Comparison of ENCODE assay signal across 15 cellular contexts in the genomic region with DNA sequence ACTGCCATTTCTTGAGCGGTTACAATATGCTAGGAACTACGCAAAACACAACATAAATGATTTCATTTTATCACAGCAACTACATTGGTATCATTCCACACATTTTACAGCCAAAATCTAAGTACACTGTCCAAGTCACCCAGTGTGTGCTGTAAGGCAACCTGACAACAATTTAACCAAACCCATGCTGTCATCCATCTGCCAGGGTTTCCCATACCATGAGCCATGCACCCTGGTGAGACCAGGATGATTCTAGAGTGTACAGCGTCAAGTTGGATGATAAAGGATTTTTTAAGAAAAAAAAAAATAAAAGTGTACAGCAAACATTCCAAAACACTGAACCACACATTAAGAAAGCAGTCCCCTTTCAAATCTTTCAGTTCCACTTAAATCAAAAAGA. TPM values are rescaled to one million over a fixed set of nuclear protein-coding genes. Genes with fewer than 3 reads are reported as not detected.
DNase-seq lines count a peak whose midpoint lies in the region; ATAC-seq and TF ChIP-seq lines count a peak whose summit lies in the region.
"Had no signal": no experiment of that assay in that cellular context is flagged by ENCODE, and none has a peak within 500 bp of the region (broad histone marks: within the 10 kb centered on the region; RNA-seq: fewer than 3 reads in every experiment).

No MANE protein-coding gene starts in this region.

- intact Hi-C loops in OCI-LY7 (cut with micrococcal nuclease; ENCODE audit: unreplicated experiment), result no loop called here
- intact Hi-C loops in activated CD4-positive, alpha-beta T cell treated with anti-CD3 and anti-CD28 coated beads, Interleukin-2, amount 10 ng/mL, durations not matched to agents 24 days and 14 days (cut with micrococcal nuclease), result no loop called here

- H3K9me2 ChIP-seq in OCI-LY7 (ENCODE audit: insufficient read depth, low read length), result no peaks in the 10 kb centered on the region

- no peak overlapping the region for H2AFZ ChIP-seq in OCI-LY7 (ENCODE audit: low read length)

- H3K4me2 ChIP-seq in OCI-LY7 (ENCODE audit: low read length), result peak overlapping the region; percentile 29; the same call in 1 of the 2 replicates
- H3K4me2 ChIP-seq: KMS-11 had no signal

- H3K36me3 ChIP-seq in OCI-LY7 (ENCODE audit: insufficient read depth, low read length), result peaks cover 73% of the 10 kb centered on the region

- H3K9me3 ChIP-seq in OCI-LY7 (ENCODE audit: low read length), result no peaks in the 10 kb centered on the region

- no TSS peak for BruUV-seq in OCI-LY7 (replicated peaks; lab: Mats Ljungman, UMichigan)

- no peaks in the 10 kb centered on the region for H3K9me3 Mint-ChIP-seq in chondrocyte (ENCODE audit: low read depth)
- no peaks in the 10 kb centered on the region for H3K9me3 Mint-ChIP-seq in stimulated activated memory B cell treated with anti-CD40 and anti-IgM and Interleukin-4, amounts not matched to agents 10 μg/mL and 1 μg/mL and 100 μg/mL, for 72 hours
- H3K9me3 Mint-ChIP-seq in activated CD4-positive, alpha-beta T cell treated with anti-CD3 and anti-CD28 coated beads, Interleukin-2, amount 10 ng/mL, durations not matched to agents 24 days and 14 days, result no peaks in the 10 kb centered on the region
- H3K9me3 Mint-ChIP-seq: CD4-positive, CD25-positive, alpha-beta regulatory T cell had no signal

- in situ Hi-C loops in G401 (cut with HindIII; ENCODE audit: low sequenced_read_pairs), result no loop called here

- CTCF ChIA-PET in OCI-LY7 (lab: Charles Lee; ENCODE audit: unreplicated experiment), result no interaction called here

- H3K79me2 ChIP-seq in OCI-LY7 (ENCODE audit: insufficient read depth, low read depth, low read length), result peaks cover 98% of the 10 kb centered on the region

- H3K4me3 ChIP-seq in OCI-LY7 (ENCODE audit: low read depth, low read length, poor library complexity, severe bottlenecking), result no peak overlapping the region

- H4K20me1 ChIP-seq in OCI-LY7 (ENCODE audit: insufficient read depth, low read length), result peaks cover 48% of the 10 kb centered on the region

- peak overlapping the region; percentile 3 for H3K27ac ChIP-seq in OCI-LY7 (ENCODE audit: low read depth, low read length, poor library complexity, severe bottlenecking)
- H3K27ac ChIP-seq: KMS-11 had no signal

- no peak for TF ChIP-seq CTCF in OCI-LY7 (conservative IDR thresholded peaks at IDR 0.05; ENCODE audit: low read length)
- TF ChIP-seq CTCF in chondrocyte (IDR thresholded peaks at IDR 0.05), result no peak

- POLR2A ChIA-PET in OCI-LY7 (lab: Charles Lee), result interaction anchor here (0.6 to 1.0 kb wide), 2 partner anchors 9 to 30 kb away, joined by 3 to 5 read pairs; no protein-coding TSS in a partner anchor

- H3K4me1 ChIP-seq in OCI-LY7 (ENCODE audit: insufficient read depth, low read length, poor library complexity, severe bottlenecking), result peaks cover 73% of the 10 kb centered on the region

- H3K27ac Mint-ChIP-seq in chondrocyte (ENCODE audit: unreplicated experiment), result peak overlapping the region; percentile 85
- H3K27ac Mint-ChIP-seq in stimulated activated memory B cell treated with anti-CD40 and anti-IgM and Interleukin-4, amounts not matched to agents 10 μg/mL and 1 μg/mL and 100 μg/mL, for 72 hours, result peak overlapping the region; percentile 73
- H3K27ac Mint-ChIP-seq in activated CD4-positive, alpha-beta T cell treated with anti-CD3 and anti-CD28 coated beads, Interleukin-2, amount 10 ng/mL, durations not matched to agents 24 days and 14 days, result no peak overlapping the region
- H3K27ac Mint-ChIP-seq: CD4-positive, CD25-positive, alpha-beta regulatory T cell had no signal

- DNase-seq in G401 (ENCODE audit: low spot score), result peak; percentile 62
- no peak for DNase-seq in OCI-LY7 (ENCODE audit: low spot score)
- DNase-seq in chondrocyte (ENCODE audit: low spot score), result no peak
- DNase-seq in NCI-H1694 (lab: John Stamatoyannopoulos, UW), result no peak
- DNase-seq in activated CD4-positive, alpha-beta T cell treated with anti-CD3 and anti-CD28 coated beads, Interleukin-2, amount 10 ng/mL, durations not matched to agents 24 days and 14 days, result no peak
- no peak for DNase-seq in NCI-H526 (lab: John Stamatoyannopoulos, UW)
- DNase-seq: CD4-positive, CD25-positive, alpha-beta regulatory T cell; GF-D8; MM.1S; NCI-H1105; NCI-H187 treated with DMSO at 0.1 percent for 48 hours; NCI-H510A had no signal

- no peak overlapping the region for H3K4me3 Mint-ChIP-seq in chondrocyte (ENCODE audit: unreplicated experiment)
- H3K4me3 Mint-ChIP-seq in stimulated activated memory B cell treated with anti-CD40 and anti-IgM and Interleukin-4, amounts not matched to agents 10 μg/mL and 1 μg/mL and 100 μg/mL, for 72 hours, result peak overlapping the region; percentile 50
- no peak overlapping the region for H3K4me3 Mint-ChIP-seq in activated CD4-positive, alpha-beta T cell treated with anti-CD3 and anti-CD28 coated beads, Interleukin-2, amount 10 ng/mL, durations not matched to agents 24 days and 14 days
- H3K4me3 Mint-ChIP-seq: CD4-positive, CD25-positive, alpha-beta regulatory T cell had no signal

- no peaks in the 10 kb centered on the region for H3K27me3 Mint-ChIP-seq in chondrocyte (ENCODE audit: low read depth)
- no peaks in the 10 kb centered on the region for H3K27me3 Mint-ChIP-seq in stimulated activated memory B cell treated with anti-CD40 and anti-IgM and Interleukin-4, amounts not matched to agents 10 μg/mL and 1 μg/mL and 100 μg/mL, for 72 hours
- no peaks in the 10 kb centered on the region for H3K27me3 Mint-ChIP-seq in activated CD4-positive, alpha-beta T cell treated with anti-CD3 and anti-CD28 coated beads, Interleukin-2, amount 10 ng/mL, durations not matched to agents 24 days and 14 days
- H3K27me3 Mint-ChIP-seq: CD4-positive, CD25-positive, alpha-beta regulatory T cell had no signal

- H3K36me3 Mint-ChIP-seq in chondrocyte (ENCODE audit: low read depth), result no peaks in the 10 kb centered on the region
- peaks cover 22% of the 10 kb centered on the region for H3K36me3 Mint-ChIP-seq in stimulated activated memory B cell treated with anti-CD40 and anti-IgM and Interleukin-4, amounts not matched to agents 10 μg/mL and 1 μg/mL and 100 μg/mL, for 72 hours
- no peaks in the 10 kb centered on the region for H3K36me3 Mint-ChIP-seq in activated CD4-positive, alpha-beta T cell treated with anti-CD3 and anti-CD28 coated beads, Interleukin-2, amount 10 ng/mL, durations not matched to agents 24 days and 14 days (ENCODE audit: low read depth)

- peaks cover 74% of the 10 kb centered on the region for H3K4me1 Mint-ChIP-seq in chondrocyte (ENCODE audit: low read depth)
- peaks cover 75% of the 10 kb centered on the region for H3K4me1 Mint-ChIP-seq in stimulated activated memory B cell treated with anti-CD40 and anti-IgM and Interleukin-4, amounts not matched to agents 10 μg/mL and 1 μg/mL and 100 μg/mL, for 72 hours
- H3K4me1 Mint-ChIP-seq in activated CD4-positive, alpha-beta T cell treated with anti-CD3 and anti-CD28 coated beads, Interleukin-2, amount 10 ng/mL, durations not matched to agents 24 days and 14 days, result peaks cover 5% of the 10 kb centered on the region

- ATAC-seq in stimulated activated memory B cell treated with anti-CD40 and anti-IgM and Interleukin-4, amounts not matched to agents 10 μg/mL and 1 μg/mL and 100 μg/mL, for 72 hours, result no peak
- no peak for ATAC-seq in HG03025 (IDR thresholded peaks at IDR 0.05; ENCODE audit: low FRiP score, unreplicated experiment)

RNA-seq across cellular contexts. Expression of a gene that starts 52.9 kb away (rescaled TPM):
- total RNA-seq in G401 (2014; rRNA removed; shearing (Covaris generic)), result 0.51 and 0.62 TPM in 2 replicates
- total RNA-seq in OCI-LY7 (2014; rRNA removed; shearing (Covaris generic)), result 132 and 152 TPM in 2 replicates
- total RNA-seq in OCI-LY7 (2022) (111 and 140 TPM in 2 replicates), chondrocyte (9.7 to 12.4 TPM (median 9.9 TPM) in 3 replicates)
- total RNA-seq in activated CD4-positive, alpha-beta T cell treated with anti-CD3 and anti-CD28 coated beads, Interleukin-2, amount 10 ng/mL, durations not matched to agents 24 days and 14 days, result 9.6 and 11.7 TPM in 2 replicates
